Comparison of ENCODE assay signal across 9 cellular contexts in the genomic region with DNA sequence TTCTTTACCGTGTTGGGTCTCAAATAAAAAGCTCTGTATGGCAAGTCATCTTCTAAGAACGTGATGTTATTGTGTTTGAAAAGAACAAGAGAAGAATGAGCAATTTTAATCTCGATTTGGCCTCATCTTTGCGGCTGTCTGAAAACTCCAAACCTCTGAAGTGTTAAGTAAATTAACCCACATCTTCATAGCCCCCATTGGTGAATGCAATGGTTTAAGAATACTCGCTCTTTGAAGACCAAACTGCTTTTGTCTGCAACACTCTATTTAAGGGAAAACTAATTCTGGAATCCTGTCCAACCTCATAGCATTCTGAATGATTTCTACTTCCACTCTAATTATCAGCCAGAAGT. TPM values are rescaled to one million over a fixed set of nuclear protein-coding genes. Genes with fewer than 3 reads are reported as not detected.
DNase-seq lines count a peak whose midpoint lies in the region; ATAC-seq and TF ChIP-seq lines count a peak whose summit lies in the region.
"Had no signal": no experiment of that assay in that cellular context is flagged by ENCODE, and none has a peak within 500 bp of the region (broad histone marks: within the 10 kb centered on the region; RNA-seq: fewer than 3 reads in every experiment).

No MANE protein-coding gene starts in this region.

- TF ChIP-seq CTCF in progenitor cell of endocrine pancreas (IDR thresholded peaks at IDR 0.05; ENCODE audit: unreplicated experiment): peak; percentile 14

- H3K9ac ChIP-seq in HUES6 (ENCODE audit: low read length) (peak overlapping the region; percentile 87), duodenal mucosa (ENCODE audit: low read depth in 1 of 2, low read length in 2 of 2) (peak overlapping the region; percentile 40 to 43)

- ATAC-seq in GM19035 (IDR thresholded peaks at IDR 0.05; ENCODE audit: unreplicated experiment): peak; percentile 14

- DNase-seq in progenitor cell of endocrine pancreas (ENCODE audit: low spot score, unreplicated experiment) (no peak), COR-L47 (lab: John Stamatoyannopoulos, UW) (no peak), NCI-H345 (lab: John Stamatoyannopoulos, UW) (no peak), posterior vena cava (ENCODE audit: low spot score) (no peak), occipital lobe (lab: John Stamatoyannopoulos, UW) (no peak)

- peaks cover 30% of the 10 kb centered on the region for H3K4me1 ChIP-seq in HUES6 (ENCODE audit: control insufficient read depth, insufficient read depth, low read length)
- H3K4me1 ChIP-seq in duodenal mucosa (ENCODE audit: control insufficient read depth in 1 of 2, insufficient read depth in 2 of 2, low read length in 2 of 2): peaks cover 4 to 6% of the 10 kb centered on the region in 2 donors

- peaks cover 11% of the 10 kb centered on the region for H3K9me3 Mint-ChIP-seq in progenitor cell of endocrine pancreas (ENCODE audit: low read depth)

- H3K4me3 ChIP-seq in HUES6 (ENCODE audit: low read depth, low read length) (peak overlapping the region; percentile 64), duodenal mucosa (ENCODE audit: low read depth in 1 of 2, low read length in 2 of 2) (peak overlapping the region; percentile 74 to 86)

- no peaks in the 10 kb centered on the region for H3K27me3 Mint-ChIP-seq in progenitor cell of endocrine pancreas

- H3K27ac Mint-ChIP-seq in progenitor cell of endocrine pancreas: peak overlapping the region; percentile 95

- peak overlapping the region; percentile 76 for H3K4me3 Mint-ChIP-seq in progenitor cell of endocrine pancreas (ENCODE audit: low read depth)

- H3K9me3 ChIP-seq in HUES6 (ENCODE audit: control insufficient read depth, insufficient read depth, low read depth, low read length): no peaks in the 10 kb centered on the region
- H3K9me3 ChIP-seq in duodenal mucosa (ENCODE audit: control insufficient read depth in 1 of 2, low read length in 2 of 2): no peaks in the 10 kb centered on the region
- H3K9me3 ChIP-seq: tibial nerve had no signal

- no peaks in the 10 kb centered on the region for H3K36me3 Mint-ChIP-seq in progenitor cell of endocrine pancreas (ENCODE audit: insufficient read depth)

- intact Hi-C loops in posterior vena cava (cut with DNase I): no loop called here

- peaks cover 2% of the 10 kb centered on the region for H3K4me1 Mint-ChIP-seq in progenitor cell of endocrine pancreas (ENCODE audit: low read depth)

- H3K36me3 ChIP-seq in HUES6 (ENCODE audit: control insufficient read depth, insufficient read depth, low read length): no peaks in the 10 kb centered on the region
- no peaks in the 10 kb centered on the region for H3K36me3 ChIP-seq in duodenal mucosa (ENCODE audit: control insufficient read depth in 1 of 2, insufficient read depth in 2 of 2, low read length in 2 of 2)
- H3K36me3 ChIP-seq: tibial nerve had no signal

- H3K27me3 ChIP-seq in HUES6 (ENCODE audit: control insufficient read depth, insufficient read depth, low read length) (no peaks in the 10 kb centered on the region), duodenal mucosa (ENCODE audit: control insufficient read depth in 1 of 2, insufficient read depth in 2 of 2, low read length in 2 of 2) (no peaks in the 10 kb centered on the region)
- H3K27me3 ChIP-seq: tibial nerve had no signal

- H3K27ac ChIP-seq in HUES6 (ENCODE audit: low read depth, low read length) (peak overlapping the region; percentile 87), duodenal mucosa (ENCODE audit: low read depth, low read length) (no peak overlapping the region)

RNA-seq across cellular contexts. Expression of a gene that starts 56.9 kb away (rescaled TPM):
- total RNA-seq in progenitor cell of endocrine pancreas (not detected in 2 replicates), posterior vena cava (not detected), occipital lobe (0.31 TPM)
- total RNA-seq: tibial nerve had no signal
